Comparison of ENCODE assay signal across 12 cellular contexts in genomic region chr17:1474402-1475189, GRCh38. TPM values are rescaled to one million over a fixed set of nuclear protein-coding genes. Genes with fewer than 3 reads are reported as not detected.
DNase-seq lines count a peak whose midpoint lies in the region; ATAC-seq, FAIRE-seq and TF ChIP-seq lines count a peak whose summit lies in the region.
"Had no signal": no experiment of that assay in that cellular context is flagged by ENCODE, and none has a peak within 500 bp of the region (broad histone marks: within the 10 kb centered on the region; RNA-seq: fewer than 3 reads in every experiment).

No MANE protein-coding gene starts in this region.

- no peak for TF ChIP-seq RAD21 in K562 (CRISPR knock-in tag; conservative IDR thresholded peaks at IDR 0.05 in 1 of 2, IDR thresholded peaks at IDR 0.05 in 1 of 2)

- no peaks in the 10 kb centered on the region for H4K20me1 ChIP-seq in K562 (replicated peaks; ENCODE audit: control insufficient read depth, insufficient read depth, low read length)

- POLR2A ChIA-PET in K562 (lab: Yijun Ruan, JAX): interaction anchor here (1.3 to 1.6 kb wide), 2 partner anchors 10 to 11 kb away, joined by 4 to 6 read pairs; no protein-coding TSS in a partner anchor
- POLR2A ChIA-PET in WTC11 (lab: Charles Lee): no interaction called here

- in situ Hi-C loops in K562 (cut with MboI): no loop called here

- no peak overlapping the region for H3K4me3 Mint-ChIP-seq in WTC11

- no peaks in the 10 kb centered on the region for H3K27me3 ChIP-seq in K562 (ENCODE audit: control insufficient read depth in 2 of 2, insufficient read depth in 2 of 2, low read length in 2 of 2)
- H3K27me3 ChIP-seq: pancreas had no signal

- intact Hi-C loops in K562 (cut with micrococcal nuclease): no loop called here

- no peak overlapping the region for H2AFZ ChIP-seq in K562 (ENCODE audit: low read depth, low read length)

- TF ChIP-seq POLR2A in GM19193 (IDR thresholded peaks at IDR 0.05; ENCODE audit: extremely low read depth, insufficient read depth, insufficient read length) (peak; percentile 39), K562 (conservative IDR thresholded peaks at IDR 0.05) (no peak)

- no peak overlapping the region for H3K4me2 ChIP-seq in K562 (ENCODE audit: insufficient read depth, low read length)

- CTCF ChIA-PET in K562 (lab: Yijun Ruan, JAX; ENCODE audit: low intra/inter-chr PET ratio) (no interaction called here), WTC11 (lab: Charles Lee) (no interaction called here)

- no peaks in the 10 kb centered on the region for H3K27me3 Mint-ChIP-seq in WTC11 (ENCODE audit: low read depth)

- ATAC-seq in HG02885 (IDR thresholded peaks at IDR 0.05; ENCODE audit: poor library complexity, unreplicated experiment): peak; percentile 69
- ATAC-seq in K562: no peak
- no peak for ATAC-seq in WTC11

- WGBS in K562 (ENCODE audit: insufficient coverage, low coverage, missing lambda C conversion rate): 74% methylated on average over 15 of the region's 31 CpGs

- peaks cover 24% of the 10 kb centered on the region; the same call in 1 of the 3 replicates for H3K36me3 ChIP-seq in K562 (ENCODE audit: control insufficient read depth, insufficient read depth, low read length)

- no peaks in the 10 kb centered on the region for H3K9me3 ChIP-seq in K562 (replicated peaks; ENCODE audit: control insufficient read depth, insufficient read depth, low read depth, low read length)
- H3K9me3 ChIP-seq: pancreas had no signal

- H3K36me3 Mint-ChIP-seq in WTC11: peaks cover 17% of the 10 kb centered on the region

- DNase-seq in K562 (ENCODE audit: extremely low read depth in 1 of 4, low spot score in 3 of 4) (no peak), coronary artery (ENCODE audit: low spot score) (no peak), WTC11 (ENCODE audit: low spot score) (no peak), Ammon's horn (ENCODE audit: low spot score) (no peak)
- no peak for DNase-seq in activated CD4-positive, alpha-beta T cell treated with anti-CD3 and anti-CD28 coated beads for 4 hours
- DNase-seq: activated CD4-positive, CD25-positive, alpha-beta regulatory T cell treated with anti-CD3 and anti-CD28 coated beads, Interleukin-2, amount 50 U/mL, for 72 hours; OCI-M1; pancreas had no signal

- no TSS peak for BruUV-seq in K562 (replicated peaks; lab: Mats Ljungman, UMichigan)

- H3K79me2 ChIP-seq in K562 (ENCODE audit: control insufficient read depth, insufficient read depth, low read length): no peaks in the 10 kb centered on the region

- no peak overlapping the region for H3K27ac Mint-ChIP-seq in WTC11
- H3K27ac Mint-ChIP-seq: activated naive CD4-positive, alpha-beta T cell treated with anti-CD3 and anti-CD28 coated beads, Interleukin-2, amount 50 U/mL, for 72 hours had no signal

- TF ChIP-seq CTCF in K562 (IDR thresholded peaks at IDR 0.05 in 2 of 3, conservative IDR thresholded peaks at IDR 0.05 in 1 of 3; ENCODE audit: insufficient read depth in 2 of 3, low read depth in 1 of 3, low read length in 3 of 3) (no peak), coronary artery (IDR thresholded peaks at IDR 0.05) (no peak), WTC11 (IDR thresholded peaks at IDR 0.05) (no peak)

- FAIRE-seq in K562 (lab: Jason Lieb, UNC): no peak
- FAIRE-seq: endometrium, pancreas had no signal

- no peak overlapping the region for H3K4me3 ChIP-seq in K562
- H3K4me3 ChIP-seq in coronary artery: no peak overlapping the region
- H3K4me3 ChIP-seq: pancreas had no signal

- no peaks in the 10 kb centered on the region for H3K9me1 ChIP-seq in K562 (ENCODE audit: control insufficient read depth, insufficient read depth, low read length)

- no peak for TF ChIP-seq EP300 in K562 (IDR thresholded peaks at IDR 0.05; ENCODE audit: low read length)

- no peaks in the 10 kb centered on the region for H3K4me1 Mint-ChIP-seq in WTC11

- peaks cover 0 to 14% of the 10 kb centered on the region in 2 experiments; a peak in 2 of 5 replicates for H3K4me1 ChIP-seq in K562 (replicated peaks in 1 of 2; ENCODE audit: control insufficient read depth in 2 of 2, insufficient read depth in 2 of 2, low read length in 2 of 2)
- H3K4me1 ChIP-seq: pancreas had no signal

- peak overlapping the region in 1 of 2 experiments; percentile 52; a peak in 1 of 4 replicates for H3K9ac ChIP-seq in K562 (ENCODE audit: insufficient read depth in 1 of 2, low read depth in 2 of 2, low read length in 2 of 2)

- H3K9me3 Mint-ChIP-seq in WTC11: no peaks in the 10 kb centered on the region
- H3K9me3 Mint-ChIP-seq: activated naive CD4-positive, alpha-beta T cell treated with anti-CD3 and anti-CD28 coated beads, Interleukin-2, amount 50 U/mL, for 72 hours had no signal

- no peak overlapping the region for H3K27ac ChIP-seq in K562 (ENCODE audit: extremely low read depth, low read depth, low read length)
- H3K27ac ChIP-seq in coronary artery: no peak overlapping the region
- H3K27ac ChIP-seq: pancreas had no signal

RNA-seq across cellular contexts. Expression of gene MYO1C, which starts 17.9 kb away (rescaled TPM):
- total RNA-seq in K562 (2011; cell fraction: chromatin; rRNA removed; ENCODE audit: low replicate concordance): 62.3 and 168 TPM in 2 replicates
- 61.3 and 72.2 TPM in 2 replicates for total RNA-seq in K562 (2011; cell fraction: nucleolus; rRNA removed)
- 63.9 and 80.0 TPM in 2 replicates for total RNA-seq in K562 (2011; cell fraction: nucleoplasm; rRNA removed)
- total RNA-seq in K562 (2014; rRNA removed) (11.6 and 16.2 TPM in 2 replicates), K562 (2014; rRNA removed; fragmentation: Illumina TruSeq; extraction: Trizol) (5.1 and 9.1 TPM in 2 replicates), K562 (2015; rRNA removed; fragmentation: Illumina TruSeq; extraction: Trizol) (9.3 and 11.6 TPM in 2 replicates), K562 (2021) (31.4 and 32.5 TPM in 2 replicates), WTC11 (2021) (73.6 to 83.2 TPM (median 80.3 TPM) in 3 replicates)
- polyA plus RNA-seq in K562 (2011; rRNA removed) (14.8 and 19.1 TPM in 2 replicates), K562 (2014; fragmentation: Illumina TruSeq; extraction: Trizol) (16.4 and 20.3 TPM in 2 replicates), K562 (2014; fragmentation: Nextera tagmentation; extraction: Ambion mirVana) (under 1 TPM; 0.46 to 0.78 TPM), K562 (2014; rRNA removed) (12.7 and 16.6 TPM in 2 replicates)
- polyA plus RNA-seq in K562 (2011; cell fraction: cytosol; rRNA removed): 10.3 and 16.8 TPM in 2 replicates
- polyA plus RNA-seq in K562 (2011; cell fraction: nucleus; rRNA removed): 42.0 and 49.2 TPM in 2 replicates
- polyA plus RNA-seq in K562 (2012): 20.0 and 32.7 TPM in 2 replicates
- 29.7 and 38.7 TPM in 2 replicates for polyA minus RNA-seq in K562 (2011; rRNA and poly(A)+ RNA removed)
- 24.1 and 28.1 TPM in 2 replicates for polyA minus RNA-seq in K562 (2011; cell fraction: cytosol; rRNA and poly(A)+ RNA removed)
- 19.0 and 27.8 TPM in 2 replicates for polyA minus RNA-seq in K562 (2011; cell fraction: nucleus; rRNA and poly(A)+ RNA removed)

RNA-seq across cellular contexts. Expression of gene CRK, which starts 18.6 kb away (rescaled TPM):
- 33.0 TPM in 2 replicates for total RNA-seq in K562 (2011; cell fraction: chromatin; rRNA removed; ENCODE audit: low replicate concordance)
- total RNA-seq in K562 (2011; cell fraction: nucleolus; rRNA removed): 17.5 and 19.2 TPM in 2 replicates
- 28.4 and 41.1 TPM in 2 replicates for total RNA-seq in K562 (2011; cell fraction: nucleoplasm; rRNA removed)
- 23.2 and 24.7 TPM in 2 replicates for total RNA-seq in K562 (2014; rRNA removed)
- total RNA-seq in K562 (2014; rRNA removed; fragmentation: Illumina TruSeq; extraction: Trizol): 30.0 and 31.2 TPM in 2 replicates
- total RNA-seq in K562 (2015; rRNA removed; fragmentation: Illumina TruSeq; extraction: Trizol): 29.2 and 30.2 TPM in 2 replicates
- total RNA-seq in K562 (2021): 22.1 and 23.9 TPM in 2 replicates
- 32.0 and 40.2 TPM in 2 replicates for polyA plus RNA-seq in K562 (2011; rRNA removed)
- polyA plus RNA-seq in K562 (2011; cell fraction: cytosol; rRNA removed): 18.8 and 29.0 TPM in 2 replicates
- 5.0 and 5.4 TPM in 2 replicates for polyA plus RNA-seq in K562 (2011; cell fraction: nucleus; rRNA removed)
- polyA plus RNA-seq in K562 (2012): 14.3 and 18.9 TPM in 2 replicates
- 26.5 and 27.3 TPM in 2 replicates for polyA plus RNA-seq in K562 (2014; fragmentation: Illumina TruSeq; extraction: Trizol)
- polyA plus RNA-seq in K562 (2014; fragmentation: Nextera tagmentation; extraction: Ambion mirVana): 10 to 100 TPM; 13.1 to 17.7 TPM
- 24.3 and 26.1 TPM in 2 replicates for polyA plus RNA-seq in K562 (2014; rRNA removed)
- 46.6 and 50.1 TPM in 2 replicates for polyA minus RNA-seq in K562 (2011; rRNA and poly(A)+ RNA removed)
- 17.0 and 17.5 TPM in 2 replicates for polyA minus RNA-seq in K562 (2011; cell fraction: cytosol; rRNA and poly(A)+ RNA removed)
- polyA minus RNA-seq in K562 (2011; cell fraction: nucleus; rRNA and poly(A)+ RNA removed): 4.3 and 5.8 TPM in 2 replicates
- 43.6 to 45.2 TPM (median 43.7 TPM) in 3 replicates for total RNA-seq in WTC11 (2021)

RNA-seq across cellular contexts. Expression of gene INPP5K, which starts 41.8 kb away (rescaled TPM):
- total RNA-seq in K562 (2011; cell fraction: chromatin; rRNA removed; ENCODE audit: low replicate concordance): 20.1 and 48.1 TPM in 2 replicates
- total RNA-seq in K562 (2011; cell fraction: nucleolus; rRNA removed): 28.3 and 32.5 TPM in 2 replicates
- 18.3 and 29.5 TPM in 2 replicates for total RNA-seq in K562 (2011; cell fraction: nucleoplasm; rRNA removed)
- total RNA-seq in K562 (2014; rRNA removed): 15.1 and 23.3 TPM in 2 replicates
- 6.0 and 7.2 TPM in 2 replicates for total RNA-seq in K562 (2014; rRNA removed; fragmentation: Illumina TruSeq; extraction: Trizol)
- total RNA-seq in K562 (2015; rRNA removed; fragmentation: Illumina TruSeq; extraction: Trizol): 5.5 and 7.4 TPM in 2 replicates
- total RNA-seq in K562 (2021): 11.8 and 13.7 TPM in 2 replicates
- 12.1 and 12.4 TPM in 2 replicates for polyA plus RNA-seq in K562 (2011; rRNA removed)
- 13.8 and 18.3 TPM in 2 replicates for polyA plus RNA-seq in K562 (2011; cell fraction: cytosol; rRNA removed)
- 17.2 and 21.3 TPM in 2 replicates for polyA plus RNA-seq in K562 (2011; cell fraction: nucleus; rRNA removed)
- polyA plus RNA-seq in K562 (2012): 14.0 and 20.7 TPM in 2 replicates
- polyA plus RNA-seq in K562 (2014; fragmentation: Illumina TruSeq; extraction: Trizol): 10.1 and 10.2 TPM in 2 replicates
- 1 to 10 TPM in 1 of 2 experiments, under 1 TPM in 1; 0.63 to 1.0 TPM for polyA plus RNA-seq in K562 (2014; fragmentation: Nextera tagmentation; extraction: Ambion mirVana)
- polyA plus RNA-seq in K562 (2014; rRNA removed): 12.2 and 12.9 TPM in 2 replicates
- 10.6 and 16.2 TPM in 2 replicates for polyA minus RNA-seq in K562 (2011; rRNA and poly(A)+ RNA removed)
- 10.8 and 16.8 TPM in 2 replicates for polyA minus RNA-seq in K562 (2011; cell fraction: cytosol; rRNA and poly(A)+ RNA removed)
- polyA minus RNA-seq in K562 (2011; cell fraction: nucleus; rRNA and poly(A)+ RNA removed): 11.6 and 12.9 TPM in 2 replicates
- total RNA-seq in WTC11 (2021): 17.1 to 26.8 TPM (median 18.5 TPM) in 3 replicates
